In the genomic region with DNA sequence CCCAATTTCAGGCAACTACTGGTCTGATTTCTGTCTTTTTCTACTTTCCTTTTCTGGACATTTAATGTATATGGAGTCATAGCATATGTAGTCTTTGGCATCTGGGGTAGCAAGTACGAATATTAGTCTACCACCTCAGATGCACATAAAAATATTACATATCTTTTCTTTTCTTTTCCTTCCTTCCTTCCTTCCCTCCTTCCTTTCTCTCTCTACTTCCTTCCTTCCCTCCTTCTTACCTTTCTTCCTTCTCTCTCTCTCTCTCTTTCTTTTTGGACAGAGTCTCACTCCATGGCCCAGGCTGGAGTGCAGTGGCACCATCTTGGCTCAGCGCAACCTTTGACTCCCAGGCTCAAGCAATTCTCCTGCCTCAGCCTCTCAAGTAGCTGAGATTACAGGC, we compare ENCODE assay signal across 1 cellular context.
TF ChIP-seq lines count a peak whose summit lies in the region.

No MANE protein-coding gene starts in this region.

TF ChIP-seq in K562, 482 proteins besides CTCF, POLR2A, EP300 and RAD21:
- TF ChIP-seq, protein P1, sequence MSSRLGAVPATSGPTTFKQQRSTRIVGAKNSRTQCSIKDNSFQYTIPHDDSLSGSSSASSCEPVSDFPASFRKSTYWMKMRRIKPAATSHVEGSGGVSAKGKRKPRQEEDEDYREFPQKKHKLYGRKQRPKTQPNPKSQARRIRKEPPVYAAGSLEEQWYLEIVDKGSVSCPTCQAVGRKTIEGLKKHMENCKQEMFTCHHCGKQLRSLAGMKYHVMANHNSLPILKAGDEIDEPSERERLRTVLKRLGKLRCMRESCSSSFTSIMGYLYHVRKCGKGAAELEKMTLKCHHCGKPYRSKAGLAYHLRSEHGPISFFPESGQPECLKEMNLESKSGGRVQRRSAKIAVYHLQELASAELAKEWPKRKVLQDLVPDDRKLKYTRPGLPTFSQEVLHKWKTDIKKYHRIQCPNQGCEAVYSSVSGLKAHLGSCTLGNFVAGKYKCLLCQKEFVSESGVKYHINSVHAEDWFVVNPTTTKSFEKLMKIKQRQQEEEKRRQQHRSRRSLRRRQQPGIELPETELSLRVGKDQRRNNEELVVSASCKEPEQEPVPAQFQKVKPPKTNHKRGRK (tag; IDR thresholded peaks at IDR 0.05), result peak; percentile 89
- no peak for TF ChIP-seq CSDE1 (IDR thresholded peaks at IDR 0.05)
